16 cellular contexts compared by ENCODE assay signal in the genomic region with DNA sequence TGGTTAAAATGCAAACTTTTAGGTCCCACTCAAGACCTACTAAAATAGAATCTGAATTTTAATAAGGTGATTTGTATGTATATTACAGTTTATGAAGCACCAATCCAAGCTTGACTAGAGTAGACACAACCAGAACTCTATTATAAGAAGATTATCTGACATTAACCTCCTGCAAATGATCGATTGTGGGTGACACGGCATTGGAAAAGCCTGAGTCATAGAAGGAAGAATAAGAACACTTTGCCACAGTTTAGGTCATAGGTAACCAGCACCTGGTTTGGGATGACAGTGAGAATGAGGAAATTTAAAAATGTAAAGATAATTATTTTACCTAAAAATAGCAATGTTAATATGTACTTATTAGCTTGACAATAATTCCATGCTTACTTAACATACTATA. TPM values are rescaled to one million over a fixed set of nuclear protein-coding genes. Genes with fewer than 3 reads are reported as not detected.
A peak's percentile ranks its signal among the peaks of the same experiment; 100 is the strongest.
DNase-seq lines count a peak whose midpoint lies in the region; ATAC-seq, FAIRE-seq and TF ChIP-seq lines count a peak whose summit lies in the region.
"Had no signal": no experiment of that assay in that cellular context is flagged by ENCODE, and none has a peak within 500 bp of the region (broad histone marks: within the 10 kb centered on the region; RNA-seq: fewer than 3 reads in every experiment).

No MANE protein-coding gene starts in this region.

- ATAC-seq in naive thymus-derived CD4-positive, alpha-beta T cell, result no peak

- H3K79me2 ChIP-seq in PC-9 (ENCODE audit: low read depth), result no peaks in the 10 kb centered on the region; the same call in 1 of the 2 replicates
- H3K79me2 ChIP-seq in H1 (ENCODE audit: control insufficient read depth in 1 of 2, insufficient read depth in 2 of 2, low read length in 2 of 2), result no peaks in the 10 kb centered on the region

- peak overlapping the region; percentile 51 for H3K4me2 ChIP-seq in PC-9
- H3K4me2 ChIP-seq in H1 (ENCODE audit: insufficient read depth in 1 of 2, low read depth in 2 of 2, low read length in 2 of 2), result no peak overlapping the region
- H3K4me2 ChIP-seq: BLaER1 had no signal

- H3K56ac ChIP-seq in H1 (replicated peaks; ENCODE audit: insufficient read length, low read depth, low read length), result no peak overlapping the region

- no peak overlapping the region for H3K4ac ChIP-seq in H1 (replicated peaks; ENCODE audit: insufficient read length, low read depth, low read length)

- H2AFZ ChIP-seq in PC-9, result no peak overlapping the region
- no peak overlapping the region for H2AFZ ChIP-seq in H1 (ENCODE audit: low read length)

- no peak overlapping the region for H3K18ac ChIP-seq in H1 (ENCODE audit: extremely low read depth, low read length)

- H4K20me1 ChIP-seq in PC-9 (ENCODE audit: insufficient read depth) (no peaks in the 10 kb centered on the region), H1 (replicated peaks in 1 of 2; ENCODE audit: control insufficient read depth in 1 of 2, insufficient read depth in 2 of 2, low read length in 2 of 2) (no peaks in the 10 kb centered on the region)
- H4K20me1 ChIP-seq: BLaER1 had no signal

- no peak overlapping the region for H4K8ac ChIP-seq in H1 (ENCODE audit: extremely low read depth, insufficient read depth, low read length)

- H3K4me3 ChIP-seq in PC-9, result no peak overlapping the region
- H3K4me3 ChIP-seq in H1 (ENCODE audit: extremely low read depth in 1 of 4, insufficient read depth in 2 of 4, low read depth in 3 of 4, low read length in 4 of 4), result no peak overlapping the region
- H3K4me3 ChIP-seq in MG63, result no peak overlapping the region
- no peak overlapping the region for H3K4me3 ChIP-seq in naive thymus-derived CD4-positive, alpha-beta T cell (ENCODE audit: low read length)
- H3K4me3 ChIP-seq: BLaER1 had no signal

- CTCF ChIA-PET in Calu3 (lab: Charles Lee), result interaction anchor here (1.0 kb wide), 1 partner anchor 25 kb away, joined by 3 read pairs; no protein-coding TSS in a partner anchor
- CTCF ChIA-PET in PC-9 (lab: Charles Lee), result no interaction called here
- CTCF ChIA-PET in H1 (lab: Charles Lee; ENCODE audit: partially characterized antibody), result interaction anchor here (0.6 to 1.8 kb wide), 2 partner anchors 12 to 440 kb away, joined by 3 to 5 read pairs; no protein-coding TSS in a partner anchor
- CTCF ChIA-PET in naive thymus-derived CD4-positive, alpha-beta T cell (lab: Charles Lee), result no interaction called here

- H3K4me1 ChIP-seq in PC-9 (replicated peaks; ENCODE audit: insufficient read depth) (peaks cover 18% of the 10 kb centered on the region), H1 (replicated peaks in 1 of 4; ENCODE audit: control insufficient read depth in 3 of 4, insufficient read depth in 4 of 4, low read length in 3 of 4) (peaks cover 0 to 4% (median 0%) of the 10 kb centered on the region in 4 experiments; a peak in 1 of 7 replicates)
- H3K4me1 ChIP-seq in naive thymus-derived CD4-positive, alpha-beta T cell (ENCODE audit: control insufficient read depth in 2 of 2, insufficient read depth in 2 of 2, low read length in 2 of 2), result no peaks in the 10 kb centered on the region
- H3K4me1 ChIP-seq: BLaER1, Caco-2 had no signal

- H4K91ac ChIP-seq in H1 (replicated peaks; ENCODE audit: insufficient read length, low read length), result no peak overlapping the region

- intact Hi-C loops in Calu3 (cut with micrococcal nuclease; ENCODE audit: unreplicated experiment), result no loop called here
- intact Hi-C loops in PC-9 (cut with micrococcal nuclease; ENCODE audit: unreplicated experiment), result no loop called here
- intact Hi-C loops in naive thymus-derived CD4-positive, alpha-beta T cell (cut with micrococcal nuclease), result no loop called here

- BruUV-seq in Calu3 (replicated peaks; lab: Mats Ljungman, UMichigan) (no TSS peak), PC-9 (replicated peaks; lab: Mats Ljungman, UMichigan) (no TSS peak)

- peak overlapping the region; percentile 85 for H3K27ac Mint-ChIP-seq in Calu3 (ENCODE audit: unreplicated experiment)
- H3K27ac Mint-ChIP-seq in naive thymus-derived CD4-positive, alpha-beta T cell, result no peak overlapping the region
- H3K27ac Mint-ChIP-seq: CD8-positive, alpha-beta memory T cell had no signal

- H3K9me3 ChIP-seq in PC-9 (ENCODE audit: insufficient read depth, low read depth) (no peaks in the 10 kb centered on the region), H1 (ENCODE audit: insufficient read depth in 2 of 2, low read depth in 1 of 2, low read length in 1 of 2) (no peaks in the 10 kb centered on the region), MG63 (no peaks in the 10 kb centered on the region)
- no peaks in the 10 kb centered on the region for H3K9me3 ChIP-seq in naive thymus-derived CD4-positive, alpha-beta T cell (ENCODE audit: control insufficient read depth in 2 of 3, low read length in 3 of 3)
- H3K9me3 ChIP-seq: BLaER1, Caco-2 had no signal

- 0 out of 2 replicates have a peak, but pooled peaks cover 2% of the 10 kb centered on the region for H3K79me1 ChIP-seq in H1 (ENCODE audit: low read depth, low read length)

- H3K27ac ChIP-seq in PC-9 (peak overlapping the region; percentile 59), H1 (ENCODE audit: low read depth, low read length) (no peak overlapping the region)
- H3K27ac ChIP-seq in naive thymus-derived CD4-positive, alpha-beta T cell (ENCODE audit: low read depth, low read length), result no peak overlapping the region
- H3K27ac ChIP-seq: BLaER1, HL-60 had no signal

- no peak overlapping the region for H3K14ac ChIP-seq in H1 (ENCODE audit: insufficient read length)

- no peaks in the 10 kb centered on the region for H3K9me3 Mint-ChIP-seq in Calu3 (ENCODE audit: low read depth, unreplicated experiment)
- H3K9me3 Mint-ChIP-seq in naive thymus-derived CD4-positive, alpha-beta T cell, result peaks cover 0 to 11% (median 2%) of the 10 kb centered on the region in 11 donors

- H3F3A ChIP-seq in PC-9 (ENCODE audit: insufficient read depth, low read depth), result no peaks in the 10 kb centered on the region

- no peaks in the 10 kb centered on the region for H3K9me2 ChIP-seq in PC-9 (ENCODE audit: insufficient read depth)

- TF ChIP-seq EP300 in H1 (IDR thresholded peaks at IDR 0.05; ENCODE audit: borderline replicate concordance in 1 of 2, low read depth in 2 of 2, low read length in 2 of 2), result no peak

- TF ChIP-seq POLR2A in H1 (IDR thresholded peaks at IDR 0.05; ENCODE audit: control extremely low read depth in 1 of 2, low read depth in 2 of 2, low read length in 2 of 2), result no peak

- no peak overlapping the region for H2BK15ac ChIP-seq in H1 (ENCODE audit: low read length)

- H3K36me3 Mint-ChIP-seq in Calu3 (ENCODE audit: insufficient read depth, unreplicated experiment), result peaks cover 31% of the 10 kb centered on the region
- H3K36me3 Mint-ChIP-seq in naive thymus-derived CD4-positive, alpha-beta T cell, result no peaks in the 10 kb centered on the region
- H3K36me3 Mint-ChIP-seq: CD8-positive, alpha-beta memory T cell had no signal

- no peak overlapping the region for H3K23ac ChIP-seq in H1 (ENCODE audit: insufficient read length)

- no peaks in the 10 kb centered on the region for H3K27me3 ChIP-seq in PC-9 (ENCODE audit: insufficient read depth, low read depth)
- no peaks in the 10 kb centered on the region for H3K27me3 ChIP-seq in H1 (replicated peaks in 1 of 4; ENCODE audit: control insufficient read depth in 3 of 4, extremely low read depth in 1 of 4, insufficient read depth in 3 of 4, low read length in 3 of 4)
- no peaks in the 10 kb centered on the region for H3K27me3 ChIP-seq in MG63
- H3K27me3 ChIP-seq in naive thymus-derived CD4-positive, alpha-beta T cell (ENCODE audit: control insufficient read depth in 2 of 2, insufficient read depth in 2 of 2, low read length in 2 of 2), result no peaks in the 10 kb centered on the region
- H3K27me3 ChIP-seq: BLaER1 had no signal

- no peak for FAIRE-seq in H1 (lab: Jason Lieb, UNC)

- H3K23me2 ChIP-seq in H1 (ENCODE audit: low read depth, low read length), result no peaks in the 10 kb centered on the region

- POLR2A ChIA-PET in PC-9 (lab: Charles Lee; ENCODE audit: unreplicated experiment), result interaction anchor here (0.7 kb wide), 1 partner anchor 155 kb away, joined by 4 read pairs; no protein-coding TSS in a partner anchor
- POLR2A ChIA-PET in H1 (lab: Charles Lee; ENCODE audit: partially characterized antibody), result no interaction called here
- POLR2A ChIA-PET in naive thymus-derived CD4-positive, alpha-beta T cell (lab: Charles Lee), result no interaction called here

- H2BK20ac ChIP-seq in H1 (ENCODE audit: low read length), result no peak overlapping the region

- DNase-seq in Calu3, result peak; percentile 48
- DNase-seq in PC-9, result peak in 1 of 2 experiments; percentile 56
- no peak for DNase-seq in H1 (ENCODE audit: low read depth in 1 of 2, low spot score in 2 of 2)
- peak; percentile 56 for DNase-seq in kidney tubule cell (ENCODE audit: low spot score)
- DNase-seq in MG63, result no peak
- DNase-seq in naive thymus-derived CD4-positive, alpha-beta T cell, result no peak
- no peak for DNase-seq in activated effector memory CD4-positive, alpha-beta T cell treated with anti-CD3 and anti-CD28 coated beads, Interleukin-2, amount 50 U/mL, for 16 hours
- DNase-seq: 8988T; AML-193; Caco-2; CD8-positive, alpha-beta memory T cell; DMS53; GF-D8; HCEC 1CT had no signal

- no peak for TF ChIP-seq CTCF in Calu3 (IDR thresholded peaks at IDR 0.05; ENCODE audit: unreplicated experiment)
- no peak for TF ChIP-seq CTCF in PC-9 (conservative IDR thresholded peaks at IDR 0.05)
- no peak for TF ChIP-seq CTCF in H1 (IDR thresholded peaks at IDR 0.05; ENCODE audit: control extremely low read depth in 1 of 3, insufficient read depth in 1 of 3, low read depth in 1 of 3, low read length in 3 of 3)

- H2BK12ac ChIP-seq in H1 (ENCODE audit: low read depth, low read length), result no peak overlapping the region

- no peak overlapping the region for H3K9ac ChIP-seq in H1 (replicated peaks in 1 of 4; ENCODE audit: extremely low read depth in 1 of 4, low read depth in 3 of 4, low read length in 3 of 4)
- H3K9ac ChIP-seq: BLaER1 had no signal

- H2BK120ac ChIP-seq in H1 (replicated peaks; ENCODE audit: low read depth, low read length), result no peak overlapping the region

- H3K27me3 Mint-ChIP-seq in Calu3 (ENCODE audit: unreplicated experiment), result no peaks in the 10 kb centered on the region
- H3K27me3 Mint-ChIP-seq in naive thymus-derived CD4-positive, alpha-beta T cell, result no peaks in the 10 kb centered on the region

- 92% methylated on average over 2 of the region's 2 CpGs; no CpG with 5 or more reads in 1 of the 2 experiments for WGBS in H1 (ENCODE audit: extremely low coverage in 1 of 2, insufficient coverage in 1 of 2, insufficient read length in 1 of 2, insufficient replicate concordance in 2 of 2, low coverage in 1 of 2, low lambda C conversion rate in 2 of 2, missing lambda C conversion rate in 1 of 2), 2 experiments

- no peak overlapping the region for H2AK5ac ChIP-seq in H1 (ENCODE audit: low read depth, low read length)

- no peak overlapping the region for H2BK5ac ChIP-seq in H1 (ENCODE audit: low read depth, low read length)

- no peak overlapping the region for H4K5ac ChIP-seq in H1 (ENCODE audit: insufficient read length, low read depth, low read length)

- no peak overlapping the region for H3K4me3 Mint-ChIP-seq in Calu3 (ENCODE audit: low read depth, unreplicated experiment)
- H3K4me3 Mint-ChIP-seq in naive thymus-derived CD4-positive, alpha-beta T cell, result no peak overlapping the region
- H3K4me3 Mint-ChIP-seq: CD8-positive, alpha-beta memory T cell had no signal

- peaks cover 56% of the 10 kb centered on the region for H3K4me1 Mint-ChIP-seq in Calu3 (ENCODE audit: low read depth, unreplicated experiment)
- H3K4me1 Mint-ChIP-seq in naive thymus-derived CD4-positive, alpha-beta T cell, result no peaks in the 10 kb centered on the region
- H3K4me1 Mint-ChIP-seq: CD8-positive, alpha-beta memory T cell had no signal

- no peak for TF ChIP-seq RAD21 in H1 (IDR thresholded peaks at IDR 0.05 in 1 of 2, conservative IDR thresholded peaks at IDR 0.05 in 1 of 2; ENCODE audit: low read depth in 2 of 2, low read length in 2 of 2)

- no peaks in the 10 kb centered on the region for H3K36me3 ChIP-seq in PC-9 (ENCODE audit: low read depth)
- no peaks in the 10 kb centered on the region for H3K36me3 ChIP-seq in H1 (ENCODE audit: control insufficient read depth in 2 of 4, insufficient read depth in 4 of 4, low read length in 3 of 4)
- H3K36me3 ChIP-seq in MG63, result peaks cover 7% of the 10 kb centered on the region
- no peaks in the 10 kb centered on the region for H3K36me3 ChIP-seq in naive thymus-derived CD4-positive, alpha-beta T cell (ENCODE audit: control insufficient read depth in 2 of 3, insufficient read depth in 3 of 3, low read length in 3 of 3)
- H3K36me3 ChIP-seq: BLaER1 had no signal

RNA-seq across cellular contexts. Expression of gene PDGFC, which starts 15.2 kb away (rescaled TPM):
- 52.1 and 64.5 TPM in 2 replicates for total RNA-seq in Calu3 (2022)
- 28.7 and 33.1 TPM in 2 replicates for total RNA-seq in PC-9 (2021)
- 2.1 and 2.7 TPM in 2 replicates for total RNA-seq in H1 (2021; fragmentation: NEBNext Ultra II Directional; extraction: Animal tissue kit (Norgen Biotek cat#: 25700))
- polyA plus RNA-seq in H1 (2011; rRNA removed), result 0.46 and 0.65 TPM in 2 replicates
- 0.57 TPM for polyA plus RNA-seq in H1 (2011; cell fraction: cytosol; rRNA removed)
- 1.4 TPM for polyA plus RNA-seq in H1 (2011; cell fraction: nucleus; rRNA removed)
- 0.71 to 3.5 TPM (median 2.1 TPM) in 4 replicates for polyA plus RNA-seq in H1 (2012, experiment 1 of 2)
- 0.30 TPM for polyA plus RNA-seq in H1 (2012, experiment 2 of 2)
- polyA plus RNA-seq in H1 (2013, experiment 1 of 2), result 2.0 TPM
- polyA plus RNA-seq in H1 (2013, experiment 2 of 2), result 1.7 TPM
- polyA minus RNA-seq in H1 (2011; rRNA and poly(A)+ RNA removed), result 2.7 and 2.9 TPM in 2 replicates
- polyA minus RNA-seq in H1 (2011; cell fraction: cytosol; rRNA and poly(A)+ RNA removed), result 4.8 TPM
- polyA minus RNA-seq in H1 (2011; cell fraction: nucleus; rRNA and poly(A)+ RNA removed), result 5.1 TPM
- total RNA-seq in MG63 (2014; rRNA removed; shearing (Covaris generic); ENCODE audit: low replicate concordance), result 28.4 and 30.3 TPM in 2 replicates
- 1 to 10 TPM in 2 of 5 experiments, under 1 TPM in 1, not detected in 2; 0.19 to 2.0 (median 1.2) TPM for total RNA-seq in naive thymus-derived CD4-positive, alpha-beta T cell
- not detected for polyA plus RNA-seq in naive thymus-derived CD4-positive, alpha-beta T cell
- polyA plus RNA-seq: CD8-positive, alpha-beta memory T cell had no signal

Comparison
In these comparisons a context has a peak if more than half of its experiments do, and no peak if none do; other contexts are left out.
1. DNase-seq: peak in Calu3 (single experiment) and kidney tubule cell (single experiment); none in H1 (0 of 2), MG63 (single experiment), naive thymus-derived CD4-positive, alpha-beta T cell (0 of 9) and activated effector memory CD4-positive, alpha-beta T cell treated with anti-CD3 and anti-CD28 coated beads, Interleukin-2, amount 50 U/mL, for 16 hours (single experiment).
2. CTCF ChIA-PET loops: an anchor here in Calu3 (1.0 kb wide) and H1 (0.6 to 1.8 kb wide); none called in PC-9 and naive thymus-derived CD4-positive, alpha-beta T cell.